8 cellular contexts compared by ENCODE assay signal in the genomic region with DNA sequence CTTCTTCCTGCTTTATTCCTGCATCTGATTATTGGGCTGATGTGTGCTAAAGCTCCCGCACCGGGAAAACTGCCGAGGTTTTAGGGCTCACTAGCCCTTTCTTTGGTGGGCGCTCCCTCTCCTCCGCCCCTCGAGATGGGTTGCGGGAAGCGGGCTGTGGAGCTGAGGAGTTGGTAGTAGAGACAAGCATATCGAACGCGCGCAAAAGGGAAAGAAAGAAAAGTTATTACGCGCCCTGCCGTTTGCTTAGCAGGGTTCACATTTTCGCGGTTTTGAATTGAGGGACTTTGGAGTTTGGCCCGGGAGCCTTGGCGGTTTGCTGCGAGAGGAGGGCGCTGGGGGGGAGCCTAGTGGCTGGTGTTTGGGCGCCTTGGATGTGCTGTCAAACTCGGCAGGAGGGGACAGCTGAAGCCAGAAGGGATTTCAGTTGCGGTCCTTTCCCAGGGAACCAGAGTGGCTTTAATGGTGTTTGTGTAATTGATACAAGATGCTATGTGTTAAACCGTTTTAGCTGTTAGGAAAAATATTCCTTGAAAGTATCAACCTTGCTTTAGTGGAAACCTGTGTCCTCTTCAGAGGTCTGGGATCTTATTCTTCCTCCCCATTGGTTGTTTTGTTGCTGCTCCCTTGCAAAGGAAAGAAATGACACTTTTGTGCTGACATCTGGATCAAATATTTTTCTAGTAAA. TPM values are rescaled to one million over a fixed set of nuclear protein-coding genes. Genes with fewer than 3 reads are reported as not detected.
DNase-seq lines count a peak whose midpoint lies in the region; ATAC-seq and TF ChIP-seq lines count a peak whose summit lies in the region.

No MANE protein-coding gene starts in this region.

- no peaks in the 10 kb centered on the region for H3K36me3 Mint-ChIP-seq in activated naive CD8-positive, alpha-beta T cell

- H3K27ac ChIP-seq in HUES48 (ENCODE audit: low read depth, low read length) (peak overlapping the region; percentile 33), heart right ventricle (peak overlapping the region; percentile 93 to 98 (median 96)), ovary (peak overlapping the region; percentile 95 to 98)

- intact Hi-C loops in heart right ventricle (cut with DNase I) (loop anchor here in 9 of 10 donors (1.0 to 10.0 kb wide), 19 partner anchors 40 to 175 kb away; a partner anchor contains a TSS), ovary (cut with DNase I) (loop anchor here in 3 of 4 donors (5.0 to 10.0 kb wide), 3 partner anchors 57 to 133 kb away; no protein-coding TSS in a partner anchor)

- no peak for TF ChIP-seq POLR2A in ovary (IDR thresholded peaks at IDR 0.05)

- no peaks in the 10 kb centered on the region for H3K9me3 Mint-ChIP-seq in activated naive CD8-positive, alpha-beta T cell (ENCODE audit: low read depth)

- TF ChIP-seq CTCF in heart right ventricle (IDR thresholded peaks at IDR 0.05): peak in 2 of 9 donors; percentile 24 to 26
- TF ChIP-seq CTCF in ovary (IDR thresholded peaks at IDR 0.05): no peak

- H3K4me1 Mint-ChIP-seq in activated naive CD8-positive, alpha-beta T cell (ENCODE audit: low read depth): peaks cover 7% of the 10 kb centered on the region

- peaks cover 24% of the 10 kb centered on the region for H3K27me3 Mint-ChIP-seq in activated naive CD8-positive, alpha-beta T cell

- no peaks in the 10 kb centered on the region for H3K4me1 ChIP-seq in HUES48 (ENCODE audit: control insufficient read depth, insufficient read depth, low read length)
- peaks cover 3 to 54% (median 44%) of the 10 kb centered on the region in 9 donors for H3K4me1 ChIP-seq in heart right ventricle
- peaks cover 1% of the 10 kb centered on the region for H3K4me1 ChIP-seq in ovary (ENCODE audit: insufficient read depth)

- no peak for TF ChIP-seq EP300 in ovary (IDR thresholded peaks at IDR 0.05)

- H3K9me3 ChIP-seq in HUES48 (ENCODE audit: control insufficient read depth, insufficient read depth, low read length) (no peaks in the 10 kb centered on the region), heart right ventricle (no peaks in the 10 kb centered on the region), ovary (no peaks in the 10 kb centered on the region)

- H3K27me3 ChIP-seq in HUES48 (ENCODE audit: control insufficient read depth, insufficient read depth, low read length) (no peaks in the 10 kb centered on the region), heart right ventricle (no peaks in the 10 kb centered on the region), ovary (no peaks in the 10 kb centered on the region)

- 0% methylated on average over 25 of the region's 25 CpGs for WGBS in heart right ventricle, 2 donors
- 0 to 1% (median 0%) methylated on average over 25 of the region's 25 CpGs for WGBS in ovary, 3 donors

- peak overlapping the region; percentile 94 for H3K4me3 ChIP-seq in HUES48 (ENCODE audit: low read depth, low read length)
- H3K4me3 ChIP-seq in heart right ventricle: peak overlapping the region; percentile 65 to 97 (median 90)
- H3K4me3 ChIP-seq in ovary: peak overlapping the region; percentile 86

- no peak overlapping the region for H3K27ac Mint-ChIP-seq in activated naive CD8-positive, alpha-beta T cell

- peak overlapping the region; percentile 88 for H3K4me3 Mint-ChIP-seq in activated naive CD8-positive, alpha-beta T cell

- H3K36me3 ChIP-seq in HUES48 (ENCODE audit: control insufficient read depth, insufficient read depth, low read length): no peaks in the 10 kb centered on the region
- no peaks in the 10 kb centered on the region for H3K36me3 ChIP-seq in heart right ventricle
- H3K36me3 ChIP-seq in ovary: no peaks in the 10 kb centered on the region

- peak overlapping the region; percentile 53 for H3K9ac ChIP-seq in HUES48 (ENCODE audit: low read depth, low read length)

- DNase-seq in COLO668 (lab: John Stamatoyannopoulos, UW; ENCODE audit: unreplicated experiment) (peak; percentile 21), heart right ventricle (peak; percentile 59 to 65), ovary (peak; percentile 54 to 68 (median 65)), NCI-H187 treated with DMSO at 0.1 percent for 48 hours (lab: John Stamatoyannopoulos, UW) (no peak)
- DNase-seq in activated effector memory CD4-positive, alpha-beta T cell treated with anti-CD3 and anti-CD28 coated beads, Interleukin-2, amount 50 U/mL, for 16 hours: no peak

- ATAC-seq in heart right ventricle: peak in 6 of 8 donors; percentile 6 to 28 (median 12)
- no peak for ATAC-seq in HG03175 (IDR thresholded peaks at IDR 0.05; ENCODE audit: unreplicated experiment)

RNA-seq across cellular contexts. Expression of a gene that starts 1.1 kb away (rescaled TPM):
- 100 to 1,000 TPM in 5 of 10 donors, 10 to 100 TPM in 5; 28.9 to 130 (median 102) TPM for total RNA-seq in heart right ventricle
- 10 to 100 TPM in 1 of 2 donors, 1 to 10 TPM in 1; 7.8 to 22.4 TPM for polyA plus RNA-seq in heart right ventricle
- 10 to 100 TPM; 22.4 to 50.3 (median 38.0) TPM for total RNA-seq in ovary
- 10 to 100 TPM; 10.7 to 31.1 TPM for polyA plus RNA-seq in ovary

Comparison
In these comparisons a context has a peak if more than half of its experiments do, and no peak if none do; other contexts are left out.
1. DNase-seq: peak in COLO668 (single experiment), heart right ventricle (2 of 2) and ovary (5 of 5); none in activated effector memory CD4-positive, alpha-beta T cell treated with anti-CD3 and anti-CD28 coated beads, Interleukin-2, amount 50 U/mL, for 16 hours (single experiment) and NCI-H187 treated with DMSO at 0.1 percent for 48 hours (single experiment).
2. H3K27ac ChIP-seq: peak in every context shown above with its lines; median percentile 96 in ovary; 96 in heart right ventricle; 33 in HUES48.
3. Peak in every context shown above with its lines, with median percentiles within 50 percentile points of each other: H3K4me3 ChIP-seq.